1 cellular context compared by ENCODE assay signal in genomic region chr9:34601883-34602570, GRCh38.
TF ChIP-seq lines count a peak whose summit lies in the region.

No MANE protein-coding gene starts in this region.

TF ChIP-seq in WTC11, 78 proteins besides CTCF, POLR2A, EP300 and RAD21 (continued from another document):
- TF ChIP-seq, protein P1, sequence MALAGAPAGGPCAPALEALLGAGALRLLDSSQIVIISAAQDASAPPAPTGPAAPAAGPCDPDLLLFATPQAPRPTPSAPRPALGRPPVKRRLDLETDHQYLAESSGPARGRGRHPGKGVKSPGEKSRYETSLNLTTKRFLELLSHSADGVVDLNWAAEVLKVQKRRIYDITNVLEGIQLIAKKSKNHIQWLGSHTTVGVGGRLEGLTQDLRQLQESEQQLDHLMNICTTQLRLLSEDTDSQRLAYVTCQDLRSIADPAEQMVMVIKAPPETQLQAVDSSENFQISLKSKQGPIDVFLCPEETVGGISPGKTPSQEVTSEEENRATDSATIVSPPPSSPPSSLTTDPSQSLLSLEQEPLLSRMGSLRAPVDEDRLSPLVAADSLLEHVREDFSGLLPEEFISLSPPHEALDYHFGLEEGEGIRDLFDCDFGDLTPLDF (CRISPR knock-in tag; IDR thresholded peaks at IDR 0.05), result no peak
TF ChIP-seq in WTC11: peak in this region for 0.
